Comparison of ENCODE assay signal across 2 cellular contexts in the genomic region with DNA sequence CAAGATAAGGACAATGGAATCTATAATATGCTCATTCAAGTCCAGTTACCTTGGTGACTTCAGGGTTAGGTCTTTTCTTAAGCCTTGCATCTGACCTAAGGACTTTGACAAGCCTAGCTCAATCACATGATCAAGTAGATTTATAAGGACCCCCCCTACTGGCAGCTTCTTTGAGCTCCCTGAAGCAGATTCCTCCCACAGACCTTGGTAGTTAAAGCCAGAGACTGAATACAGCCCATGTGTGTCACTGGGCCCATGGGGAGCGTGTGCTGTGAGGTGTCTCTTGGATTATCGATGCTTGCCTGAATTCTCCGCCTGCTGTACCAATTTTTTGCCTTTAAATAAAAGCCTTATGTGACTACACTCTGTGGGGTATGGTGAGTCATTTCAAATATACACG.
TF ChIP-seq lines count a peak whose summit lies in the region.

No MANE protein-coding gene starts in this region.

TF ChIP-seq in SK-N-SH, 30 proteins besides CTCF, POLR2A, EP300 and RAD21 (continued from another document):
- TF ChIP-seq, protein P1, sequence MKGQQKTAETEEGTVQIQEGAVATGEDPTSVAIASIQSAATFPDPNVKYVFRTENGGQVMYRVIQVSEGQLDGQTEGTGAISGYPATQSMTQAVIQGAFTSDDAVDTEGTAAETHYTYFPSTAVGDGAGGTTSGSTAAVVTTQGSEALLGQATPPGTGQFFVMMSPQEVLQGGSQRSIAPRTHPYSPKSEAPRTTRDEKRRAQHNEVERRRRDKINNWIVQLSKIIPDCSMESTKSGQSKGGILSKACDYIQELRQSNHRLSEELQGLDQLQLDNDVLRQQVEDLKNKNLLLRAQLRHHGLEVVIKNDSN (IDR thresholded peaks at IDR 0.05; ENCODE audit: borderline replicate concordance, low read depth): no peak

TF ChIP-seq in SK-N-SH treated with all-trans-retinoic acid at 6 μM for 48 hours, 23 proteins besides CTCF, POLR2A, EP300 and RAD21 (continued from another document):
- TF ChIP-seq, protein P2, sequence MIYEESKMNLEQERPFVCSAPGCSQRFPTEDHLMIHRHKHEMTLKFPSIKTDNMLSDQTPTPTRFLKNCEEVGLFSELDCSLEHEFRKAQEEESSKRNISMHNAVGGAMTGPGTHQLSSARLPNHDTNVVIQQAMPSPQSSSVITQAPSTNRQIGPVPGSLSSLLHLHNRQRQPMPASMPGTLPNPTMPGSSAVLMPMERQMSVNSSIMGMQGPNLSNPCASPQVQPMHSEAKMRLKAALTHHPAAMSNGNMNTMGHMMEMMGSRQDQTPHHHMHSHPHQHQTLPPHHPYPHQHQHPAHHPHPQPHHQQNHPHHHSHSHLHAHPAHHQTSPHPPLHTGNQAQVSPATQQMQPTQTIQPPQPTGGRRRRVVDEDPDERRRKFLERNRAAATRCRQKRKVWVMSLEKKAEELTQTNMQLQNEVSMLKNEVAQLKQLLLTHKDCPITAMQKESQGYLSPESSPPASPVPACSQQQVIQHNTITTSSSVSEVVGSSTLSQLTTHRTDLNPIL (CRISPR knock-in tag; IDR thresholded peaks at IDR 0.05; ENCODE audit: low read depth): no peak
- no peak for TF ChIP-seq ZNF565 (CRISPR knock-in tag; conservative IDR thresholded peaks at IDR 0.05; ENCODE audit: low read depth)
- TF ChIP-seq CSDC2 (CRISPR knock-in tag; IDR thresholded peaks at IDR 0.05): no peak
- no peak for TF ChIP-seq ZFP30 (CRISPR knock-in tag; IDR thresholded peaks at IDR 0.05)
- TF ChIP-seq ESRRG (CRISPR knock-in tag; IDR thresholded peaks at IDR 0.05): no peak
